In genomic region chr11:66593303-66593635, GRCh38 we compare ENCODE assay signal across 8 cellular contexts. TPM values are rescaled to one million over a fixed set of nuclear protein-coding genes. Genes with fewer than 3 reads are reported as not detected.
DNase-seq lines count a peak whose midpoint lies in the region; ATAC-seq, FAIRE-seq and TF ChIP-seq lines count a peak whose summit lies in the region.

No MANE protein-coding gene starts in this region.

- H3K9me3 ChIP-seq in HEK293 (ENCODE audit: control insufficient read depth, insufficient read depth, low read depth, low read length), result no peaks in the 10 kb centered on the region

- ATAC-seq in activated CD8-positive, alpha-beta T cell treated with anti-CD3 and anti-CD28 coated beads for 36 hours, result peak; percentile 5
- peak; percentile 32 for ATAC-seq in stimulated activated naive CD8-positive, alpha-beta T cell treated with anti-CD3 and anti-CD28 coated beads, Interleukin-15, amount 100 ng/mL, for 72 hours
- ATAC-seq in GM21528 (IDR thresholded peaks at IDR 0.05; ENCODE audit: low FRiP score, unreplicated experiment), result no peak

- H3K4me3 ChIP-seq in HEK293 (ENCODE audit: low read depth, low read length) (peak overlapping the region; percentile 67), iPS-11a (ENCODE audit: low read depth, low read length) (peak overlapping the region; percentile 60)

- no peaks in the 10 kb centered on the region for H3K4me1 ChIP-seq in HEK293 (ENCODE audit: control insufficient read depth, insufficient read depth, low read length)

- POLR2A ChIA-PET in HEK293 (lab: Yijun Ruan, JAX), result interaction anchor here (0.8 to 3.2 kb wide), 9 partner anchors 9 to 85 kb away, joined by 3 to 28 read pairs (median 5); partner anchors contain the start of genes ACTN3, RBM14, RBM4B and ZDHHC24
- POLR2A ChIA-PET in activated CD8-positive, alpha-beta T cell treated with anti-CD3 and anti-CD28 coated beads for 36 hours (lab: Charles Lee), result interaction anchor here (0.8 to 2.8 kb wide), 8 partner anchors 9 to 113 kb away, joined by 3 to 14 read pairs (median 4); partner anchors contain the start of genes DPP3, RBM14 and RBM4B

- H3K9me3 Mint-ChIP-seq in activated CD8-positive, alpha-beta T cell treated with anti-CD3 and anti-CD28 coated beads for 36 hours, result no peaks in the 10 kb centered on the region
- H3K9me3 Mint-ChIP-seq in stimulated activated naive CD8-positive, alpha-beta T cell treated with anti-CD3 and anti-CD28 coated beads, Interleukin-15, amount 100 ng/mL, for 72 hours, result no peaks in the 10 kb centered on the region

- intact Hi-C loops in activated CD8-positive, alpha-beta T cell treated with anti-CD3 and anti-CD28 coated beads for 36 hours (cut with micrococcal nuclease), result loop anchor here (5.0 kb wide), 1 partner anchor 84 kb away; the partner anchor contains the start of gene RBM4B

- peak overlapping the region; percentile 99 for H3K4me3 Mint-ChIP-seq in activated CD8-positive, alpha-beta T cell treated with anti-CD3 and anti-CD28 coated beads for 36 hours
- H3K4me3 Mint-ChIP-seq in stimulated activated naive CD8-positive, alpha-beta T cell treated with anti-CD3 and anti-CD28 coated beads, Interleukin-15, amount 100 ng/mL, for 72 hours, result peak overlapping the region; percentile 99 to 100

- peaks cover 0 to 12% of the 10 kb centered on the region in 2 experiments; a peak in 2 of 3 replicates for H3K36me3 ChIP-seq in HEK293 (ENCODE audit: control insufficient read depth in 2 of 2, insufficient read depth in 1 of 2, low read length in 2 of 2)

- TF ChIP-seq CTCF in C4-2B (conservative IDR thresholded peaks at IDR 0.05) (no peak), HEK293 (tag by site-specific recombination; IDR thresholded peaks at IDR 0.05) (no peak)
- no peak for TF ChIP-seq CTCF in activated CD8-positive, alpha-beta T cell treated with anti-CD3 and anti-CD28 coated beads for 36 hours (IDR thresholded peaks at IDR 0.05)

- no peaks in the 10 kb centered on the region for H3K27me3 Mint-ChIP-seq in activated CD8-positive, alpha-beta T cell treated with anti-CD3 and anti-CD28 coated beads for 36 hours
- H3K27me3 Mint-ChIP-seq in stimulated activated naive CD8-positive, alpha-beta T cell treated with anti-CD3 and anti-CD28 coated beads, Interleukin-15, amount 100 ng/mL, for 72 hours, result no peaks in the 10 kb centered on the region

- no peaks in the 10 kb centered on the region for H3K36me3 Mint-ChIP-seq in activated CD8-positive, alpha-beta T cell treated with anti-CD3 and anti-CD28 coated beads for 36 hours (ENCODE audit: low read depth)

- H3K4me1 Mint-ChIP-seq in activated CD8-positive, alpha-beta T cell treated with anti-CD3 and anti-CD28 coated beads for 36 hours (ENCODE audit: low read depth), result peaks cover 24% of the 10 kb centered on the region
- peaks cover 44% of the 10 kb centered on the region for H3K4me1 Mint-ChIP-seq in stimulated activated naive CD8-positive, alpha-beta T cell treated with anti-CD3 and anti-CD28 coated beads, Interleukin-15, amount 100 ng/mL, for 72 hours

- no peak for FAIRE-seq in HTR-8/SVneo (lab: Jason Lieb, UNC)

- CTCF ChIA-PET in HEK293 (lab: Yijun Ruan, JAX), result interaction anchor here (0.6 to 4.5 kb wide), 13 partner anchors 10 to 127 kb away, joined by 3 to 49 read pairs (median 4); partner anchors contain the start of genes PELI3, RBM4B and ZDHHC24
- CTCF ChIA-PET in activated CD8-positive, alpha-beta T cell treated with anti-CD3 and anti-CD28 coated beads for 36 hours (lab: Charles Lee), result interaction anchor here (1.1 to 5.8 kb wide), 13 partner anchors 9 to 222 kb away, joined by 3 to 67 read pairs (median 7); partner anchors contain the start of genes CTSF, MRPL11, RBM4 and RBM4B

- peak overlapping the region; percentile 97 for H3K27ac Mint-ChIP-seq in activated CD8-positive, alpha-beta T cell treated with anti-CD3 and anti-CD28 coated beads for 36 hours
- H3K27ac Mint-ChIP-seq in stimulated activated naive CD8-positive, alpha-beta T cell treated with anti-CD3 and anti-CD28 coated beads, Interleukin-15, amount 100 ng/mL, for 72 hours, result peak overlapping the region; percentile 94 to 98

- DNase-seq in activated CD8-positive, alpha-beta T cell treated with anti-CD3 and anti-CD28 coated beads for 36 hours, result peak; percentile 11
- no peak for DNase-seq in stimulated activated naive CD8-positive, alpha-beta T cell treated with anti-CD3 and anti-CD28 coated beads, Interleukin-15, amount 100 ng/mL, for 72 hours
- DNase-seq in HTR-8/SVneo (ENCODE audit: insufficient read length, low spot score) (no peak), GM19240 (ENCODE audit: insufficient read length, low spot score) (no peak)

- H3K27ac ChIP-seq in C4-2B (peak overlapping the region; percentile 78), HEK293 (ENCODE audit: extremely low read depth, low read depth, low read length) (peak overlapping the region; percentile 11; the same call in 1 of the 2 replicates)

TF ChIP-seq in HEK293, 187 proteins besides CTCF, POLR2A, EP300 and RAD21 (continues in another document):
- TF ChIP-seq ZBTB48 (tag by site-specific recombination; IDR thresholded peaks at IDR 0.05) (peak; percentile 44; the same call in 1 of the 2 replicates), YY2 (tag by site-specific recombination; IDR thresholded peaks at IDR 0.05) (no peak), GLIS2 (tag by site-specific recombination; IDR thresholded peaks at IDR 0.05) (peak; percentile 53), ZNF155 (tag by site-specific recombination; IDR thresholded peaks at IDR 0.05) (no peak), ZFHX2 (tag by site-specific recombination; conservative IDR thresholded peaks at IDR 0.05) (0 out of 2 replicates have a peak, but pooled peaks have one; percentile 6), ZBTB20 (tag by site-specific recombination; IDR thresholded peaks at IDR 0.05) (0 out of 2 replicates have a peak, but pooled peaks have one; percentile 13), PRDM10 (tag by site-specific recombination; IDR thresholded peaks at IDR 0.05) (peak; percentile 98), ZNF10 (tag by site-specific recombination; IDR thresholded peaks at IDR 0.05) (no peak), ZBTB11 (tag by site-specific recombination; conservative IDR thresholded peaks at IDR 0.05; ENCODE audit: low read depth) (0 out of 2 replicates have a peak, but pooled peaks have one; percentile 1)

RNA-seq across cellular contexts. Expression of gene CCS, which starts 0.3 kb away (rescaled TPM):
- 10 to 100 TPM; 22.0 to 25.6 TPM for total RNA-seq in activated CD8-positive, alpha-beta T cell treated with anti-CD3 and anti-CD28 coated beads for 36 hours

RNA-seq across cellular contexts. Expression of gene CCDC87, which starts 0.4 kb away (rescaled TPM):
- under 1 TPM; 0.14 to 0.27 TPM for total RNA-seq in activated CD8-positive, alpha-beta T cell treated with anti-CD3 and anti-CD28 coated beads for 36 hours

RNA-seq across cellular contexts. Expression of gene RBM14, which starts 23.2 kb away (rescaled TPM):
- 100 to 1,000 TPM; 153 to 159 TPM for total RNA-seq in activated CD8-positive, alpha-beta T cell treated with anti-CD3 and anti-CD28 coated beads for 36 hours

RNA-seq across cellular contexts. Expression of gene CTSF, which starts 24.9 kb away (rescaled TPM):
- 1 to 10 TPM in 1 of 2 experiments, under 1 TPM in 1; 0.68 to 1.3 TPM for total RNA-seq in activated CD8-positive, alpha-beta T cell treated with anti-CD3 and anti-CD28 coated beads for 36 hours

RNA-seq across cellular contexts. Expression of gene RBM4, which starts 45.2 kb away (rescaled TPM):
- total RNA-seq in activated CD8-positive, alpha-beta T cell treated with anti-CD3 and anti-CD28 coated beads for 36 hours, result 100 to 1,000 TPM; 108 to 114 TPM
